In genomic region chr9:65400886-65401285, GRCh38 we compare ENCODE assay signal across 24 cellular contexts.
"Had no signal": no experiment of that assay in that cellular context is flagged by ENCODE, and none has a peak within 500 bp of the region (broad histone marks: within the 10 kb centered on the region; RNA-seq: fewer than 3 reads in every experiment).

No MANE protein-coding gene starts in this region.

- H3K4me3 ChIP-seq: left lung, lung, mucosa of descending colon, psoas muscle, right atrium auricular region, right lobe of liver, skin epidermis, suprapubic skin, thoracic aorta, tibial artery, vagina had no signal

- DNase-seq: hippocampal formation; kidney glomerular epithelial cell; left cardiac atrium; left lung; mesendoderm; midbrain; naive thymus-derived CD4-positive, alpha-beta T cell; psoas muscle; stimulated activated CD4-positive, alpha-beta T cell treated with anti-CD3 and anti-CD28 coated beads, Interleukin-12 subunit alpha, Interleukin-12 subunit beta, amount 100 ng/mL, for 4 hours; stimulated activated CD4-positive, alpha-beta T cell treated with anti-CD3 and anti-CD28 coated beads, Interleukin-15, amount 100 ng/mL, for 24 hours; stimulated activated CD4-positive, alpha-beta T cell treated with anti-CD3 and anti-CD28 coated beads, Interleukin-2, amount 100 ng/mL, for 24 hours; stimulated activated CD4-positive, alpha-beta T cell treated with anti-CD3 and anti-CD28 coated beads, Interleukin-4, amount 100 ng/mL, for 1 hour; stimulated activated naive B cell treated with anti-CD40 and anti-IgM and Interleukin-4, amounts not matched to agents 10 μg/mL and 1 μg/mL and 100 μg/mL, for 72 hours; tibial artery; trophoblast cell had no signal

- H3K27ac ChIP-seq: left lung, parathyroid adenoma, psoas muscle, right atrium auricular region, right lobe of liver, skin epidermis, suprapubic skin, thoracic aorta, tibial artery, vagina had no signal

- H3K27me3 ChIP-seq: left lung, right atrium auricular region, right lobe of liver, suprapubic skin, tibial artery, vagina had no signal

- H3K36me3 ChIP-seq: left lung, right atrium auricular region, right lobe of liver, suprapubic skin, thoracic aorta, tibial artery, vagina had no signal

- ATAC-seq: left cardiac atrium; left lung; mucosa of descending colon; naive thymus-derived CD4-positive, alpha-beta T cell; psoas muscle; stimulated activated naive B cell treated with anti-CD40 and anti-IgM and Interleukin-4, amounts not matched to agents 10 μg/mL and 1 μg/mL and 100 μg/mL, for 72 hours had no signal

- H3K9me3 ChIP-seq: psoas muscle, right atrium auricular region, right lobe of liver, suprapubic skin, thoracic aorta, vagina had no signal

- H3K4me1 ChIP-seq: left lung, parathyroid adenoma, psoas muscle, right atrium auricular region, right lobe of liver, suprapubic skin, tibial artery, vagina had no signal
